Comparison of ENCODE assay signal across 17 cellular contexts in genomic region chrX:23246001-23246400, GRCh38.
"Had no signal": no experiment of that assay in that cellular context is flagged by ENCODE, and none has a peak within 500 bp of the region (broad histone marks: within the 10 kb centered on the region; RNA-seq: fewer than 3 reads in every experiment).

No MANE protein-coding gene starts in this region.

- H3K4me3 Mint-ChIP-seq: activated B cell treated with CpG ODN at 0.5 μM for 24 hours; activated CD4-positive, alpha-beta T cell treated with anti-CD3 and anti-CD28 coated beads, Interleukin-2, amount 10 ng/mL, durations not matched to agents 7 days and 5 days; activated naive CD4-positive, alpha-beta T cell treated with anti-CD3 and anti-CD28 coated beads for 36 hours; activated T-helper 17 cell treated with anti-CD3 and anti-CD28 coated beads, Interleukin-2, amount 50 U/mL, for 72 hours; brain; memory B cell; nephron progenitor cell; stimulated activated naive CD8-positive, alpha-beta T cell treated with anti-CD3 and anti-CD28 coated beads, Interleukin-15, Interleukin-2, amounts not matched to agents 100 ng/mL and 50 ng/mL, for 24 hours; T-helper 1 cell treated with Interleukin-12 subunit alpha and Interleukin-12 subunit beta and Interleukin-4 antibody, amounts not matched to agents 30 μg/mL and 1 μg/mL, for 36 hours had no signal

- H3K36me3 ChIP-seq: heart left ventricle, sigmoid colon, thoracic aorta had no signal

- H3K27ac ChIP-seq: heart left ventricle, thoracic aorta had no signal

- DNase-seq: activated B cell treated with CpG ODN at 0.5 μM for 24 hours; activated CD4-positive, alpha-beta T cell treated with anti-CD3 and anti-CD28 coated beads, Interleukin-2, amount 10 ng/mL, durations not matched to agents 7 days and 5 days; activated CD8-positive, alpha-beta memory T cell treated with anti-CD3 and anti-CD28 coated beads for 24 hours; activated naive CD4-positive, alpha-beta T cell treated with anti-CD3 and anti-CD28 coated beads for 36 hours; cerebellar nuclear complex; foreskin melanocyte; heart left ventricle; nephron progenitor cell; sigmoid colon; stimulated activated CD4-positive, alpha-beta T cell treated with anti-CD3 and anti-CD28 coated beads, Interleukin-12 subunit alpha, Interleukin-12 subunit beta, amount 100 ng/mL, for 4 hours had no signal

- H3K9me3 Mint-ChIP-seq: activated B cell treated with CpG ODN at 0.5 μM for 24 hours; activated CD4-positive, alpha-beta T cell treated with anti-CD3 and anti-CD28 coated beads, Interleukin-2, amount 10 ng/mL, durations not matched to agents 7 days and 5 days; activated naive CD4-positive, alpha-beta T cell treated with anti-CD3 and anti-CD28 coated beads for 36 hours; T-helper 1 cell treated with Interleukin-12 subunit alpha and Interleukin-12 subunit beta and Interleukin-4 antibody, amounts not matched to agents 30 μg/mL and 1 μg/mL, for 36 hours had no signal

- H3K4me1 ChIP-seq: heart left ventricle had no signal

- H3K27ac Mint-ChIP-seq: activated B cell treated with CpG ODN at 0.5 μM for 24 hours; activated CD4-positive, alpha-beta T cell treated with anti-CD3 and anti-CD28 coated beads, Interleukin-2, amount 10 ng/mL, durations not matched to agents 7 days and 5 days; activated naive CD4-positive, alpha-beta T cell treated with anti-CD3 and anti-CD28 coated beads for 36 hours; activated T-helper 17 cell treated with anti-CD3 and anti-CD28 coated beads, Interleukin-2, amount 50 U/mL, for 72 hours; brain; memory B cell; nephron progenitor cell; stimulated activated naive CD8-positive, alpha-beta T cell treated with anti-CD3 and anti-CD28 coated beads, Interleukin-15, Interleukin-2, amounts not matched to agents 100 ng/mL and 50 ng/mL, for 24 hours; T-helper 1 cell treated with Interleukin-12 subunit alpha and Interleukin-12 subunit beta and Interleukin-4 antibody, amounts not matched to agents 30 μg/mL and 1 μg/mL, for 36 hours had no signal

- H3K36me3 Mint-ChIP-seq: brain, memory B cell had no signal

- H3K27me3 Mint-ChIP-seq: activated B cell treated with CpG ODN at 0.5 μM for 24 hours; activated CD4-positive, alpha-beta T cell treated with anti-CD3 and anti-CD28 coated beads, Interleukin-2, amount 10 ng/mL, durations not matched to agents 7 days and 5 days; activated T-helper 17 cell treated with anti-CD3 and anti-CD28 coated beads, Interleukin-2, amount 50 U/mL, for 72 hours; brain; memory B cell; stimulated activated naive CD8-positive, alpha-beta T cell treated with anti-CD3 and anti-CD28 coated beads, Interleukin-15, Interleukin-2, amounts not matched to agents 100 ng/mL and 50 ng/mL, for 24 hours had no signal

- ATAC-seq: activated T-helper 17 cell treated with anti-CD3 and anti-CD28 coated beads, Interleukin-2, amount 50 U/mL, for 72 hours; heart left ventricle; left lobe of liver had no signal

- H3K27me3 ChIP-seq: heart left ventricle, sigmoid colon had no signal

- H3K4me1 Mint-ChIP-seq: activated B cell treated with CpG ODN at 0.5 μM for 24 hours; activated CD4-positive, alpha-beta T cell treated with anti-CD3 and anti-CD28 coated beads, Interleukin-2, amount 10 ng/mL, durations not matched to agents 7 days and 5 days; activated T-helper 17 cell treated with anti-CD3 and anti-CD28 coated beads, Interleukin-2, amount 50 U/mL, for 72 hours; brain; memory B cell; nephron progenitor cell had no signal

- H3K4me3 ChIP-seq: heart left ventricle, sigmoid colon, thoracic aorta had no signal

- H3K9me3 ChIP-seq: heart left ventricle, sigmoid colon, thoracic aorta had no signal
